In the genomic region with DNA sequence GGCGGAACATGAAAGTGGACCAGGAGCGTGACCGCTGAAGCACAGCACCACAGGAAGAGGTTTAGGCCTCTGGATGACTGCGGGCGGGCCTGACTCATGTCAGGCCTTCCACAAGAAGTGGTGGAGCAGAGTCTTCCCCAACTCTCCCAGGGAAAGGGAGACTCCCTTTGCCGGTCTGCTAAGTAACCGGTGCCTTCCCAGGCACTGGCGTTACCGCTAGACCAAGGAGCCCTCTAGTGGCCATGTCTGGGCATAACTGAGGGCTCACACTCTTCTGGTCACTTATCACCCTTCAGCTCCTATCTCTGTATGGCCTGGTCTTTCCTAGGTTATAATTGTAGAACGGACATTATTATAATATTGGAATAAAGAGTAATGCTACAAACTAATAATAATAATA, we compare ENCODE assay signal across 8 cellular contexts.
DNase-seq lines count a peak whose midpoint lies in the region; ATAC-seq and TF ChIP-seq lines count a peak whose summit lies in the region.

No MANE protein-coding gene starts in this region.

- no peak overlapping the region for H2AK5ac ChIP-seq in neuronal stem cell (ENCODE audit: low read depth, low read length)

- H3K18ac ChIP-seq in neuronal stem cell (ENCODE audit: low read length) = no peak overlapping the region

- H3K36me3 ChIP-seq in neuronal stem cell (replicated peaks in 1 of 2; ENCODE audit: control insufficient read depth in 2 of 2, insufficient read depth in 2 of 2, low read length in 2 of 2) = no peaks in the 10 kb centered on the region

- no peak overlapping the region for H2BK12ac ChIP-seq in neuronal stem cell (ENCODE audit: low read length)

- no peak overlapping the region for H3K4me3 ChIP-seq in AG04450 (ENCODE audit: low read depth, low read length)
- H3K4me3 ChIP-seq in GM12865 (ENCODE audit: low read depth, low read length) = no peak overlapping the region
- no peak overlapping the region for H3K4me3 ChIP-seq in dorsolateral prefrontal cortex
- H3K4me3 ChIP-seq in neuronal stem cell (ENCODE audit: low read length in 2 of 2) = no peak overlapping the region

- no CpG with 5 or more reads among the region's 10 CpGs for WGBS in neuronal stem cell (ENCODE audit: extremely low coverage in 2 of 2, insufficient read length in 2 of 2, insufficient replicate concordance in 1 of 2), 2 donors

- no peak overlapping the region for H3K4ac ChIP-seq in neuronal stem cell (ENCODE audit: low read length)

- no peak for ATAC-seq in GM21360 (IDR thresholded peaks at IDR 0.05; ENCODE audit: unreplicated experiment)

- H2BK120ac ChIP-seq in neuronal stem cell (ENCODE audit: low read depth, low read length) = no peak overlapping the region

- H3K4me1 ChIP-seq in neuronal stem cell (ENCODE audit: control insufficient read depth in 2 of 2, insufficient read depth in 1 of 2, low read depth in 1 of 2, low read length in 2 of 2) = no peaks in the 10 kb centered on the region

- no peak overlapping the region for H3K23ac ChIP-seq in neuronal stem cell (ENCODE audit: low read depth, low read length, poor library complexity)

- H3K9me3 ChIP-seq in AG04450 (ENCODE audit: control insufficient read depth, insufficient read depth, low read length) = peaks cover 41% of the 10 kb centered on the region
- H3K9me3 ChIP-seq in neuronal stem cell (replicated peaks in 1 of 2; ENCODE audit: control insufficient read depth in 2 of 2, insufficient read depth in 1 of 2, low read depth in 1 of 2, low read length in 2 of 2) = peaks cover 0 to 40% of the 10 kb centered on the region in 2 donors

- H3K27me3 ChIP-seq in AG04450 (ENCODE audit: control insufficient read depth, insufficient read depth, low read length) (no peaks in the 10 kb centered on the region), dorsolateral prefrontal cortex (peaks cover 0 to 32% (median 0%) of the 10 kb centered on the region in 45 donors), neuronal stem cell (ENCODE audit: control insufficient read depth in 3 of 3, insufficient read depth in 3 of 3, low read depth in 1 of 3, low read length in 3 of 3) (no peaks in the 10 kb centered on the region)

- no peak overlapping the region for H3K14ac ChIP-seq in neuronal stem cell (ENCODE audit: low read length)

- TF ChIP-seq CTCF in AG04450 (IDR thresholded peaks at IDR 0.05; ENCODE audit: low read depth, low read length) = peak; percentile 23; the same call in 1 of the 2 replicates
- TF ChIP-seq CTCF in GM12865 (IDR thresholded peaks at IDR 0.05; ENCODE audit: insufficient read depth, low read depth, low read length, missing control alignments) = peak; percentile 36
- peak in 55 of 56 donors; percentile 12 to 87 (median 57) for TF ChIP-seq CTCF in dorsolateral prefrontal cortex (IDR thresholded peaks at IDR 0.05 in 54 of 56, conservative IDR thresholded peaks at IDR 0.05 in 2 of 56; ENCODE audit: low read depth in 1 of 56, partially characterized antibody in 56 of 56)

- POLR2A ChIA-PET in AG04450 (lab: Yijun Ruan, JAX) = no interaction called here

- H2BK15ac ChIP-seq in neuronal stem cell (ENCODE audit: low read length) = no peak overlapping the region

- H2BK5ac ChIP-seq in neuronal stem cell (ENCODE audit: low read length) = no peak overlapping the region

- H3K27ac ChIP-seq in AG04450 (ENCODE audit: low read depth, low read length) = no peak overlapping the region
- no peak overlapping the region for H3K27ac ChIP-seq in dorsolateral prefrontal cortex
- no peak overlapping the region for H3K27ac ChIP-seq in neuronal stem cell (replicated peaks; ENCODE audit: low read length)

- H4K8ac ChIP-seq in neuronal stem cell (ENCODE audit: low read depth, low read length) = no peak overlapping the region

- intact Hi-C loops in dorsolateral prefrontal cortex (cut with DNase I) = no loop called here

- no peak overlapping the region for H4K91ac ChIP-seq in neuronal stem cell (ENCODE audit: low read depth, low read length, poor library complexity)

- no peak overlapping the region for H3K4me2 ChIP-seq in neuronal stem cell (ENCODE audit: insufficient read depth, low read length, poor library complexity, severe bottlenecking)

- H2AFZ ChIP-seq in neuronal stem cell (ENCODE audit: low read length) = peak overlapping the region; percentile 59

- CTCF ChIA-PET in AG04450 (lab: Charles Lee) = no interaction called here

- H3K9ac ChIP-seq in neuronal stem cell (ENCODE audit: low read depth, low read length, poor library complexity) = no peak overlapping the region

- no peaks in the 10 kb centered on the region for H3K79me1 ChIP-seq in neuronal stem cell (ENCODE audit: low read depth, low read length)

- no peak for DNase-seq in AG04450 (ENCODE audit: low read depth, low spot score)
- DNase-seq in GM12865 (ENCODE audit: low read depth) = peak; percentile 69
- DNase-seq in NCI-H69 (lab: John Stamatoyannopoulos, UW) = peak; percentile 37
- peak in 8 of 10 donors; percentile 14 to 58 (median 34) for DNase-seq in dorsolateral prefrontal cortex
- DNase-seq in neuronal stem cell (ENCODE audit: low spot score) = no peak
- DNase-seq in NK-92 treated with Interleukin-12 subunit alpha and Interleukin-12 subunit beta, amount 100 ng/mL, for 24 hours (lab: John Stamatoyannopoulos, UW) = no peak
- no peak for DNase-seq in glomerular visceral epithelial cell (ENCODE audit: extremely low spot score)

Comparison
In these comparisons a context has a peak if more than half of its experiments do, and no peak if none do; other contexts are left out.
1. DNase-seq: peak in GM12865 (single experiment), NCI-H69 (single experiment) and dorsolateral prefrontal cortex (8 of 10); none in AG04450 (single experiment), neuronal stem cell (single experiment), NK-92 treated with Interleukin-12 subunit alpha and Interleukin-12 subunit beta, amount 100 ng/mL, for 24 hours (single experiment) and glomerular visceral epithelial cell (single experiment).
2. Peak in every context shown above with its lines, with median percentiles within 50 percentile points of each other: CTCF ChIP-seq.